9 cellular contexts compared by ENCODE assay signal in genomic region chr7:28984631-28985030, GRCh38. TPM values are rescaled to one million over a fixed set of nuclear protein-coding genes. Genes with fewer than 3 reads are reported as not detected.
DNase-seq lines count a peak whose midpoint lies in the region; ATAC-seq and TF ChIP-seq lines count a peak whose summit lies in the region.
"Had no signal": no experiment of that assay in that cellular context is flagged by ENCODE, and none has a peak within 500 bp of the region (broad histone marks: within the 10 kb centered on the region; RNA-seq: fewer than 3 reads in every experiment).

No MANE protein-coding gene starts in this region.

- no peaks in the 10 kb centered on the region for H3K27me3 Mint-ChIP-seq in chondrocyte (ENCODE audit: low read depth)
- H3K27me3 Mint-ChIP-seq in glutamatergic neuron (ENCODE audit: unreplicated experiment), result no peaks in the 10 kb centered on the region

- peak overlapping the region; percentile 19 for H3K4me2 ChIP-seq in Loucy (ENCODE audit: low read depth, low read length, poor library complexity, severe bottlenecking)

- intact Hi-C loops in lower lobe of right lung (cut with DNase I), result no loop called here

- H3K79me2 ChIP-seq in Loucy (ENCODE audit: insufficient read depth, low read length), result no peaks in the 10 kb centered on the region

- H3K27ac ChIP-seq in lower lobe of right lung, result no peak overlapping the region

- H3K27ac Mint-ChIP-seq in chondrocyte (ENCODE audit: unreplicated experiment), result peak overlapping the region; percentile 78
- H3K27ac Mint-ChIP-seq in glutamatergic neuron (ENCODE audit: unreplicated experiment), result no peak overlapping the region
- H3K27ac Mint-ChIP-seq: activated B cell treated with CpG ODN at 0.5 μM for 24 hours had no signal

- TF ChIP-seq CTCF in AG10803 (conservative IDR thresholded peaks at IDR 0.05; ENCODE audit: low read length), result no peak
- no peak for TF ChIP-seq CTCF in Loucy (conservative IDR thresholded peaks at IDR 0.05; ENCODE audit: low read length)
- TF ChIP-seq CTCF in chondrocyte (IDR thresholded peaks at IDR 0.05), result peak; percentile 30
- TF ChIP-seq CTCF in lower lobe of right lung (IDR thresholded peaks at IDR 0.05), result no peak
- no peak for TF ChIP-seq CTCF in glutamatergic neuron (IDR thresholded peaks at IDR 0.05; ENCODE audit: partially characterized antibody, unreplicated experiment)

- H3K9me3 ChIP-seq in Loucy (ENCODE audit: insufficient read depth, low read depth, low read length), result no peaks in the 10 kb centered on the region
- H3K9me3 ChIP-seq in lower lobe of right lung, result no peaks in the 10 kb centered on the region

- H4K20me1 ChIP-seq in Loucy (ENCODE audit: insufficient read depth, low read length, poor library complexity, severe bottlenecking), result no peaks in the 10 kb centered on the region

- no peaks in the 10 kb centered on the region for H3K36me3 ChIP-seq in Loucy (ENCODE audit: insufficient read depth, low read length)
- H3K36me3 ChIP-seq in lower lobe of right lung, result no peaks in the 10 kb centered on the region

- no peaks in the 10 kb centered on the region for H3K27me3 ChIP-seq in Loucy (ENCODE audit: insufficient read depth, low read length, poor library complexity, severe bottlenecking)
- H3K27me3 ChIP-seq in lower lobe of right lung (ENCODE audit: low read depth), result no peaks in the 10 kb centered on the region

- H3K4me3 ChIP-seq in AG10803 (ENCODE audit: low read length), result no peak overlapping the region
- H3K4me3 ChIP-seq in Loucy (ENCODE audit: low read length, poor library complexity, severe bottlenecking), result no peak overlapping the region
- no peak overlapping the region for H3K4me3 ChIP-seq in lower lobe of right lung

- no peaks in the 10 kb centered on the region for H3F3A ChIP-seq in Loucy (ENCODE audit: low read depth)

- H3K9me3 Mint-ChIP-seq in chondrocyte (ENCODE audit: low read depth), result peaks cover 7% of the 10 kb centered on the region
- peaks cover 3% of the 10 kb centered on the region for H3K9me3 Mint-ChIP-seq in glutamatergic neuron (ENCODE audit: unreplicated experiment)
- H3K9me3 Mint-ChIP-seq: activated B cell treated with CpG ODN at 0.5 μM for 24 hours had no signal

- H3K9me2 ChIP-seq in Loucy (replicated peaks; ENCODE audit: low read depth, low read length), result no peaks in the 10 kb centered on the region

- DNase-seq in AG10803 (ENCODE audit: low read depth) (peak; percentile 93), chondrocyte (ENCODE audit: low spot score) (no peak), lower lobe of right lung (peak; percentile 53), activated T-cell treated with anti-CD3 and anti-CD28 coated beads for 4 hours (no peak), D341Med (ENCODE audit: low spot score) (no peak), glutamatergic neuron (no peak)
- DNase-seq: activated B cell treated with CpG ODN at 0.5 μM for 24 hours had no signal

- H3K4me1 ChIP-seq in Loucy (ENCODE audit: insufficient read depth, low read length, poor library complexity, severe bottlenecking), result peaks cover 13% of the 10 kb centered on the region
- peaks cover 44% of the 10 kb centered on the region for H3K4me1 ChIP-seq in lower lobe of right lung

- peak overlapping the region; percentile 58; the same call in 1 of the 2 replicates for H2AFZ ChIP-seq in Loucy (ENCODE audit: low read length)

- ATAC-seq in lower lobe of right lung (peak; percentile 55 to 72), GM21717 (IDR thresholded peaks at IDR 0.05; ENCODE audit: unreplicated experiment) (no peak)

- H3K9ac ChIP-seq in Loucy (ENCODE audit: low read depth, low read length, poor library complexity, severe bottlenecking), result no peak overlapping the region

- no peak overlapping the region for H3K4me3 Mint-ChIP-seq in chondrocyte (ENCODE audit: unreplicated experiment)
- H3K4me3 Mint-ChIP-seq in glutamatergic neuron (ENCODE audit: unreplicated experiment), result no peak overlapping the region
- H3K4me3 Mint-ChIP-seq: activated B cell treated with CpG ODN at 0.5 μM for 24 hours had no signal

- H3K36me3 Mint-ChIP-seq in chondrocyte (ENCODE audit: low read depth) (no peaks in the 10 kb centered on the region), glutamatergic neuron (ENCODE audit: unreplicated experiment) (no peaks in the 10 kb centered on the region)

- H3K4me1 Mint-ChIP-seq in chondrocyte (ENCODE audit: low read depth), result peaks cover 46% of the 10 kb centered on the region
- H3K4me1 Mint-ChIP-seq in glutamatergic neuron (ENCODE audit: low read depth, unreplicated experiment), result peaks cover 9% of the 10 kb centered on the region
- H3K4me1 Mint-ChIP-seq: activated B cell treated with CpG ODN at 0.5 μM for 24 hours had no signal

RNA-seq across cellular contexts. Expression of gene TRIL, which starts 26.5 kb away (rescaled TPM):
- total RNA-seq in chondrocyte (0.92 to 1.7 TPM (median 0.92 TPM) in 3 replicates), lower lobe of right lung (6.4 TPM), glutamatergic neuron (ENCODE audit: unreplicated experiment) (1.4 TPM)
- total RNA-seq: activated B cell treated with CpG ODN at 0.5 μM for 24 hours had no signal

Comparison
In these comparisons a context has a peak if more than half of its experiments do, and no peak if none do; other contexts are left out.
1. DNase-seq: peak in AG10803 (single experiment) and lower lobe of right lung (single experiment); none in chondrocyte (single experiment), activated T-cell treated with anti-CD3 and anti-CD28 coated beads for 4 hours (single experiment), D341Med (single experiment) and glutamatergic neuron (single experiment).